In the genomic region with DNA sequence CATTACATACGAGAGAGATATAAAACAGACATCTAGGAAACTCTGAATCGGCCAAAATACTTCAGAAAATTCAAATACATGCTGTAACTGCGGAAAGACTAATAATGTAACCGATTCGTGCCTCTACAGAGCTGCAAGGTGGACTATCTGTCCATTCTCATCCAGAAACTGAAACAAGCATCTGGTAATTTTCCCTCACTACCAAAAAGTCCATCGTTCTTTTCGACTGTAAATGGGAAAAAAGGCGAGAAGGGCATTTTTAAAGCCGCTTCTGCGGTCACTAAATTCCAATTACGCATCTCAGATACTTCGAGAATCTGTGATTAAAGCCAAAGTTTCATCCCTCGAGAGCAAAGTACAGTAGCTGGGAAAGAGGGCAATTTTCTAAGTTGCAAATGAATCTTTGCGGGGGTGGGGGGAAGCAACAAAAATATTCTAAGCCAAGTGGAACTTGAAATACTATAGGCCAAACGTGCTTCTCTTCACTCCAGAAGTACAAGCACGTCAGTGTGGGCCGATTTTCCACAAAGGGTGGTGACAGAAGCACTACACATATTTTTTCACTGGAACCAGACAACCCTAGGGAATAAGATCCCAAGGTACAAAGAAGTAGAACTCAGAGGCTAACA, we compare ENCODE assay signal across 8 cellular contexts. TPM values are rescaled to one million over a fixed set of nuclear protein-coding genes. Genes with fewer than 3 reads are reported as not detected.
DNase-seq lines count a peak whose midpoint lies in the region; ATAC-seq and TF ChIP-seq lines count a peak whose summit lies in the region.

No MANE protein-coding gene starts in this region.

- H3K9me3 Mint-ChIP-seq in endodermal cell, result no peaks in the 10 kb centered on the region

- H3K4me3 ChIP-seq in DND-41 (ENCODE audit: low read depth in 1 of 2, low read length in 2 of 2) (peak overlapping the region; percentile 67 to 87), NT2/D1 (ENCODE audit: insufficient read length, low read depth) (peak overlapping the region; percentile 91), endodermal cell (ENCODE audit: low read length) (peak overlapping the region; percentile 96), osteoblast (ENCODE audit: insufficient read depth, low read length) (peak overlapping the region; percentile 98)

- H4K20me1 ChIP-seq in DND-41 (ENCODE audit: insufficient read depth, low read length) (peaks cover 59% of the 10 kb centered on the region), osteoblast (ENCODE audit: insufficient read depth, low read length) (peaks cover 58% of the 10 kb centered on the region)

- WGBS in endodermal cell (ENCODE audit: insufficient coverage in 1 of 2, insufficient read length in 1 of 2), 2 experiments, result 0 to 2% methylated on average over 17 of the region's 17 CpGs

- TF ChIP-seq CTCF in DND-41 (IDR thresholded peaks at IDR 0.05; ENCODE audit: borderline replicate concordance, extremely low read depth, low read length, poor library complexity, severe bottlenecking), result no peak
- no peak for TF ChIP-seq CTCF in endodermal cell (conservative IDR thresholded peaks at IDR 0.05)
- TF ChIP-seq CTCF in osteoblast (IDR thresholded peaks at IDR 0.05; ENCODE audit: extremely low read depth, low read depth, low read length), result no peak

- H3K27ac ChIP-seq in DND-41 (ENCODE audit: low read length) (peak overlapping the region; percentile 96), endodermal cell (ENCODE audit: low read depth, low read length) (no peak overlapping the region), osteoblast (ENCODE audit: low read depth, low read length) (peak overlapping the region; percentile 97)

- H2AFZ ChIP-seq in DND-41 (ENCODE audit: low read depth, low read length) (no peak overlapping the region), osteoblast (ENCODE audit: low read length) (no peak overlapping the region)

- H3K4me3 Mint-ChIP-seq in endodermal cell, result peak overlapping the region; percentile 96

- DNase-seq in DND-41 (no peak), NT2/D1 (ENCODE audit: low read depth, low spot score) (no peak), endodermal cell (no peak), osteoblast (ENCODE audit: insufficient read length, low spot score, missing footprints) (peak; percentile 72), kidney glomerular epithelial cell (lab: John Stamatoyannopoulos, UW) (no peak), NCI-H2227 treated with DMSO at 0.1 percent for 48 hours (lab: John Stamatoyannopoulos, UW) (no peak)
- no peak for DNase-seq in activated effector memory CD4-positive, alpha-beta T cell treated with anti-CD3 and anti-CD28 coated beads, Interleukin-2, amount 50 U/mL, for 16 hours

- ATAC-seq in DND-41 (ENCODE audit: insufficient read depth, low read depth) (no peak), GM21576 (IDR thresholded peaks at IDR 0.05; ENCODE audit: unreplicated experiment) (no peak)

- no peaks in the 10 kb centered on the region for H3K27me3 ChIP-seq in DND-41 (ENCODE audit: insufficient read depth, low read length, poor library complexity)
- no peaks in the 10 kb centered on the region for H3K27me3 ChIP-seq in NT2/D1 (ENCODE audit: insufficient read depth, insufficient read length)
- no peaks in the 10 kb centered on the region for H3K27me3 ChIP-seq in endodermal cell (ENCODE audit: control insufficient read depth, insufficient read depth, low read length, poor library complexity, severe bottlenecking)
- no peaks in the 10 kb centered on the region for H3K27me3 ChIP-seq in osteoblast (ENCODE audit: insufficient read depth, low read length)

- H3K4me2 ChIP-seq in DND-41 (ENCODE audit: insufficient read depth, low read length) (peak overlapping the region; percentile 79), osteoblast (ENCODE audit: insufficient read depth, low read length) (peak overlapping the region; percentile 94)

- H3K36me3 ChIP-seq in DND-41 (ENCODE audit: insufficient read depth, low read length), result peaks cover 30% of the 10 kb centered on the region
- peaks cover 15% of the 10 kb centered on the region for H3K36me3 ChIP-seq in NT2/D1 (ENCODE audit: insufficient read depth, insufficient read length, low read length)
- H3K36me3 ChIP-seq in endodermal cell (ENCODE audit: control insufficient read depth, insufficient read depth, low read length), result peaks cover 16% of the 10 kb centered on the region
- H3K36me3 ChIP-seq in osteoblast (ENCODE audit: insufficient read depth, low read length), result peaks cover 11% of the 10 kb centered on the region

- H3K4me1 ChIP-seq in DND-41 (ENCODE audit: insufficient read depth, low read length), result peaks cover 41% of the 10 kb centered on the region
- peaks cover 2% of the 10 kb centered on the region for H3K4me1 ChIP-seq in NT2/D1 (ENCODE audit: insufficient read depth, insufficient read length)
- no peaks in the 10 kb centered on the region for H3K4me1 ChIP-seq in endodermal cell (ENCODE audit: control insufficient read depth, insufficient read depth, low read length)
- peaks cover 26% of the 10 kb centered on the region for H3K4me1 ChIP-seq in osteoblast (ENCODE audit: insufficient read depth, low read length)

- peak overlapping the region; percentile 90 for H3K9ac ChIP-seq in DND-41 (ENCODE audit: low read depth, low read length)
- H3K9ac ChIP-seq in NT2/D1 (ENCODE audit: insufficient read length, low read depth), result peak overlapping the region; percentile 99
- H3K9ac ChIP-seq in endodermal cell (ENCODE audit: extremely low read depth, low read length, poor library complexity, severe bottlenecking), result peak overlapping the region; percentile 99

- no peaks in the 10 kb centered on the region for H3K9me3 ChIP-seq in DND-41 (ENCODE audit: insufficient read depth, low read length, severe bottlenecking)
- H3K9me3 ChIP-seq in NT2/D1 (ENCODE audit: insufficient read depth, low read length), result no peaks in the 10 kb centered on the region
- no peaks in the 10 kb centered on the region for H3K9me3 ChIP-seq in endodermal cell (ENCODE audit: control insufficient read depth, low read length)
- H3K9me3 ChIP-seq in osteoblast (ENCODE audit: low read depth, low read length), result no peaks in the 10 kb centered on the region

- H3K79me2 ChIP-seq in DND-41 (ENCODE audit: insufficient read depth, low read length) (peaks cover 79% of the 10 kb centered on the region), osteoblast (ENCODE audit: insufficient read depth, low read length) (peaks cover 62% of the 10 kb centered on the region)

- H3K27ac Mint-ChIP-seq in endodermal cell, result peak overlapping the region; percentile 99

- no peaks in the 10 kb centered on the region for H3K27me3 Mint-ChIP-seq in endodermal cell (ENCODE audit: insufficient read depth)

- H3K36me3 Mint-ChIP-seq in endodermal cell (ENCODE audit: low read depth), result peaks cover 16% of the 10 kb centered on the region

- peaks cover 19% of the 10 kb centered on the region for H3K4me1 Mint-ChIP-seq in endodermal cell

RNA-seq across cellular contexts. Expression of a gene that starts 1.2 kb away (rescaled TPM):
- total RNA-seq in endodermal cell, result 100 to 1,000 TPM; 138 to 149 TPM
- polyA plus RNA-seq in endodermal cell (2013, experiment 1 of 2), result 104 TPM
- polyA plus RNA-seq in endodermal cell (2013, experiment 2 of 2), result 105 TPM
- total RNA-seq in osteoblast, result 115 and 121 TPM in 2 replicates

RNA-seq across cellular contexts. Expression of a gene that starts 26.6 kb away (rescaled TPM):
- total RNA-seq in endodermal cell (1 to 10 TPM; 2.8 to 3.0 TPM), osteoblast (0.88 and 1.4 TPM in 2 replicates)
- 4.5 TPM for polyA plus RNA-seq in endodermal cell (2013, experiment 1 of 2)
- 3.9 TPM for polyA plus RNA-seq in endodermal cell (2013, experiment 2 of 2)

RNA-seq across cellular contexts. Expression of a gene that starts 33.8 kb away (rescaled TPM):
- total RNA-seq in endodermal cell (100 to 1,000 TPM in 1 of 2 donors, 10 to 100 TPM in 1; 82.2 to 133 TPM), osteoblast (47.7 and 64.8 TPM in 2 replicates)
- 81.8 TPM for polyA plus RNA-seq in endodermal cell (2013, experiment 1 of 2)
- polyA plus RNA-seq in endodermal cell (2013, experiment 2 of 2), result 78.0 TPM

RNA-seq across cellular contexts. Expression of a gene that starts 41.1 kb away (rescaled TPM):
- total RNA-seq in endodermal cell (10 to 100 TPM; 13.3 to 46.5 TPM), osteoblast (not detected in 2 replicates)
- polyA plus RNA-seq in endodermal cell (2013, experiment 1 of 2), result 28.6 TPM
- polyA plus RNA-seq in endodermal cell (2013, experiment 2 of 2), result 31.4 TPM
